In genomic region chr1:145095284-145096057, GRCh38 we compare ENCODE assay signal across 8 cellular contexts. TPM values are rescaled to one million over a fixed set of nuclear protein-coding genes. Genes with fewer than 3 reads are reported as not detected.
A peak's percentile ranks its signal among the peaks of the same experiment; 100 is the strongest.
DNase-seq lines count a peak whose midpoint lies in the region; ATAC-seq, FAIRE-seq and TF ChIP-seq lines count a peak whose summit lies in the region.
"Not testable (repeated sequence)": the region's sequence is repeated elsewhere in the genome, so short reads cannot be mapped to it uniquely, and the experiment has no call there.

Gene FAM72D, plus strand, starts transcription at chr1:145095974. Its CDS starts 874 bp downstream, at chr1:145096848.
Gene SRGAP2B, minus strand, starts transcription at chr1:145095328. Its CDS starts 2,427 bp downstream, at chr1:145092901.

- H3K4me1 Mint-ChIP-seq in activated B cell treated with CpG ODN at 0.5 μM for 24 hours; dendritic cell treated with granulocyte-macrophage colony-stimulating factor and Interleukin-4, amounts not matched to agents 40 ng/mL and 50 ng/mL, for 4 days (ENCODE audit: low read depth): not testable (repeated sequence)

- not testable (repeated sequence) for H3K4me1 ChIP-seq in kidney (ENCODE audit: control insufficient read depth in 1 of 2, insufficient read depth in 1 of 2, low read depth in 1 of 2, low read length in 2 of 2); rectal smooth muscle tissue (ENCODE audit: control insufficient read depth, insufficient read depth, low read length)

- not testable (repeated sequence) for H3K27ac Mint-ChIP-seq in activated B cell treated with CpG ODN at 0.5 μM for 24 hours
- H3K27ac Mint-ChIP-seq in dendritic cell treated with granulocyte-macrophage colony-stimulating factor and Interleukin-4, amounts not matched to agents 40 ng/mL and 50 ng/mL, for 4 days = peak within 1 kb of the TSS; percentile 45

- not testable (repeated sequence) for H3K36me3 ChIP-seq in BJ (ENCODE audit: control insufficient read depth, insufficient read depth, low read length); kidney (ENCODE audit: control insufficient read depth in 1 of 2, insufficient read depth in 2 of 2, low read length in 2 of 2); rectal smooth muscle tissue (ENCODE audit: control insufficient read depth, insufficient read depth, low read length)

- intact Hi-C loops in activated B cell treated with CpG ODN at 0.5 μM for 24 hours (cut with micrococcal nuclease); dendritic cell treated with granulocyte-macrophage colony-stimulating factor and Interleukin-4, amounts not matched to agents 40 ng/mL and 50 ng/mL, for 4 days (cut with micrococcal nuclease); kidney (cut with DNase I): not testable (repeated sequence)

- H3K4me3 ChIP-seq in BJ (ENCODE audit: low read depth, low read length) (peak within 1 kb of the TSS; percentile 43), rectal smooth muscle tissue (ENCODE audit: low read length) (peak within 1 kb of the TSS; percentile 27)
- H3K4me3 ChIP-seq in kidney (ENCODE audit: low read length in 2 of 2) = not testable (repeated sequence)

- not testable (repeated sequence) for H3K27me3 Mint-ChIP-seq in activated B cell treated with CpG ODN at 0.5 μM for 24 hours; dendritic cell treated with granulocyte-macrophage colony-stimulating factor and Interleukin-4, amounts not matched to agents 40 ng/mL and 50 ng/mL, for 4 days

- H3K27me3 ChIP-seq in BJ (ENCODE audit: control insufficient read depth, insufficient read depth, low read length); rectal smooth muscle tissue (ENCODE audit: control insufficient read depth, insufficient read depth, low read length): not testable (repeated sequence)

- H3K27ac ChIP-seq in kidney (ENCODE audit: low read depth in 2 of 2, low read length in 2 of 2); rectal smooth muscle tissue (ENCODE audit: low read depth, low read length): not testable (repeated sequence)

- CTCF ChIA-PET in BJ (lab: Yijun Ruan, JAX); activated B cell treated with CpG ODN at 0.5 μM for 24 hours (lab: Charles Lee): not testable (repeated sequence)

- H3K9me3 ChIP-seq in kidney (ENCODE audit: control insufficient read depth in 1 of 2, low read length in 2 of 2) = not testable (repeated sequence)

- H3K4me3 Mint-ChIP-seq in activated B cell treated with CpG ODN at 0.5 μM for 24 hours = peak within 1 kb of the TSS; percentile 91
- H3K4me3 Mint-ChIP-seq in dendritic cell treated with granulocyte-macrophage colony-stimulating factor and Interleukin-4, amounts not matched to agents 40 ng/mL and 50 ng/mL, for 4 days = peak within 1 kb of the TSS; percentile 70

- H3K9ac ChIP-seq in kidney (ENCODE audit: low read length in 2 of 2); rectal smooth muscle tissue (ENCODE audit: low read length): not testable (repeated sequence)

- DNase-seq in BJ (ENCODE audit: low read depth); GM19239 (ENCODE audit: insufficient read length, low spot score); activated B cell treated with CpG ODN at 0.5 μM for 24 hours; kidney: not testable (repeated sequence)

- POLR2A ChIA-PET in BJ (lab: Charles Lee); activated B cell treated with CpG ODN at 0.5 μM for 24 hours (lab: Charles Lee): not testable (repeated sequence)

- H3K36me3 Mint-ChIP-seq in activated B cell treated with CpG ODN at 0.5 μM for 24 hours (ENCODE audit: low read depth); dendritic cell treated with granulocyte-macrophage colony-stimulating factor and Interleukin-4, amounts not matched to agents 40 ng/mL and 50 ng/mL, for 4 days (ENCODE audit: low read depth): not testable (repeated sequence)

- TF ChIP-seq CTCF in BJ (IDR thresholded peaks at IDR 0.05; ENCODE audit: insufficient read depth, low read depth, low read length); activated B cell treated with CpG ODN at 0.5 μM for 24 hours (IDR thresholded peaks at IDR 0.05); kidney (IDR thresholded peaks at IDR 0.05; ENCODE audit: borderline replicate concordance, extremely low read depth, insufficient read depth): not testable (repeated sequence)

- not testable (repeated sequence) for H3K9me3 Mint-ChIP-seq in activated B cell treated with CpG ODN at 0.5 μM for 24 hours; dendritic cell treated with granulocyte-macrophage colony-stimulating factor and Interleukin-4, amounts not matched to agents 40 ng/mL and 50 ng/mL, for 4 days

- ATAC-seq in HG02623 (IDR thresholded peaks at IDR 0.05; ENCODE audit: unreplicated experiment) (peak; percentile 82), HG03520 (IDR thresholded peaks at IDR 0.05; ENCODE audit: unreplicated experiment) (peak; percentile 81), activated B cell treated with CpG ODN at 0.5 μM for 24 hours (ENCODE audit: low read depth) (peak; percentile 78)

- FAIRE-seq in GM19239 (lab: Jason Lieb, UNC) = peak; percentile 54
- FAIRE-seq in kidney (lab: Jason Lieb, UNC) = peak; percentile 99

RNA-seq across cellular contexts. Expression of gene FAM72D, which starts in this region (rescaled TPM):
- 0.98 and 1.1 TPM in 2 replicates for polyA plus RNA-seq in BJ (2011; rRNA removed)
- polyA minus RNA-seq in BJ (2011; rRNA and poly(A)+ RNA removed) = 0.47 and 1.0 TPM in 2 replicates
- 0.17 and 0.20 TPM in 2 replicates for total RNA-seq in activated B cell treated with CpG ODN at 0.5 μM for 24 hours
- not detected for total RNA-seq in kidney
- 0.24 TPM for polyA plus RNA-seq in kidney (ENCODE audit: insufficient read depth, low read depth, low replicate concordance)

RNA-seq across cellular contexts. Expression of gene SRGAP2B, which starts in this region (rescaled TPM):
- polyA plus RNA-seq in BJ (2011; rRNA removed) = 4.8 and 5.1 TPM in 2 replicates
- polyA minus RNA-seq in BJ (2011; rRNA and poly(A)+ RNA removed) = 14.5 and 15.0 TPM in 2 replicates
- 21.3 and 23.3 TPM in 2 replicates for total RNA-seq in activated B cell treated with CpG ODN at 0.5 μM for 24 hours
- total RNA-seq in kidney = 38.4 TPM
- 9.3 TPM for polyA plus RNA-seq in kidney (ENCODE audit: insufficient read depth, low read depth, low replicate concordance)
